1 cellular context compared by ENCODE assay signal in the genomic region with DNA sequence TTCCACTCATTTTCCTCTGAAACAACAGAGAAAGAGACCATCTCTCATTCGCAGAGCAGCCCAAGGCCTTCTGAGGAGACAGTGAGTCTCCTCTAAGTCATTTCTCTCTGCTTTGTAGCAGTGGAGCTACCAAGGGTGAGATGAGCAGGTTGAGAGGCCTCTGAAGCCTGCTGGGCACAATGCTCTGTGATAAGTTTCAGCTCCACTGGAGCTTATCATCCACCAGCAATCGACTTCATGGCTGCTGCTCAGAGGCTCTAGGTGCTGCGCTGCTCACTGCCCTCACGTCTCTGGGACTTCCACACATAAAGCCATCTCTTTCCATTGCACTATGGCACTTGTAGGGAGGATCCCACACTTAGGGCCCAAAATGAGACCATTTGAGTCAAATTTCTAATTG.
TF ChIP-seq lines count a peak whose summit lies in the region.

No MANE protein-coding gene starts in this region.

TF ChIP-seq in WTC11, 78 proteins besides CTCF, POLR2A, EP300 and RAD21 (continued from another document):
- TF ChIP-seq RELA (CRISPR knock-in tag; IDR thresholded peaks at IDR 0.05; ENCODE audit: borderline replicate concordance) (no peak), ZNF423 (CRISPR knock-in tag; IDR thresholded peaks at IDR 0.05) (no peak), ZNF416 (CRISPR knock-in tag; IDR thresholded peaks at IDR 0.05) (no peak)
- TF ChIP-seq, protein P1, sequence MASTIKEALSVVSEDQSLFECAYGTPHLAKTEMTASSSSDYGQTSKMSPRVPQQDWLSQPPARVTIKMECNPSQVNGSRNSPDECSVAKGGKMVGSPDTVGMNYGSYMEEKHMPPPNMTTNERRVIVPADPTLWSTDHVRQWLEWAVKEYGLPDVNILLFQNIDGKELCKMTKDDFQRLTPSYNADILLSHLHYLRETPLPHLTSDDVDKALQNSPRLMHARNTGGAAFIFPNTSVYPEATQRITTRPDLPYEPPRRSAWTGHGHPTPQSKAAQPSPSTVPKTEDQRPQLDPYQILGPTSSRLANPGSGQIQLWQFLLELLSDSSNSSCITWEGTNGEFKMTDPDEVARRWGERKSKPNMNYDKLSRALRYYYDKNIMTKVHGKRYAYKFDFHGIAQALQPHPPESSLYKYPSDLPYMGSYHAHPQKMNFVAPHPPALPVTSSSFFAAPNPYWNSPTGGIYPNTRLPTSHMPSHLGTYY (CRISPR knock-in tag; IDR thresholded peaks at IDR 0.05) = no peak
- TF ChIP-seq, protein P2, sequence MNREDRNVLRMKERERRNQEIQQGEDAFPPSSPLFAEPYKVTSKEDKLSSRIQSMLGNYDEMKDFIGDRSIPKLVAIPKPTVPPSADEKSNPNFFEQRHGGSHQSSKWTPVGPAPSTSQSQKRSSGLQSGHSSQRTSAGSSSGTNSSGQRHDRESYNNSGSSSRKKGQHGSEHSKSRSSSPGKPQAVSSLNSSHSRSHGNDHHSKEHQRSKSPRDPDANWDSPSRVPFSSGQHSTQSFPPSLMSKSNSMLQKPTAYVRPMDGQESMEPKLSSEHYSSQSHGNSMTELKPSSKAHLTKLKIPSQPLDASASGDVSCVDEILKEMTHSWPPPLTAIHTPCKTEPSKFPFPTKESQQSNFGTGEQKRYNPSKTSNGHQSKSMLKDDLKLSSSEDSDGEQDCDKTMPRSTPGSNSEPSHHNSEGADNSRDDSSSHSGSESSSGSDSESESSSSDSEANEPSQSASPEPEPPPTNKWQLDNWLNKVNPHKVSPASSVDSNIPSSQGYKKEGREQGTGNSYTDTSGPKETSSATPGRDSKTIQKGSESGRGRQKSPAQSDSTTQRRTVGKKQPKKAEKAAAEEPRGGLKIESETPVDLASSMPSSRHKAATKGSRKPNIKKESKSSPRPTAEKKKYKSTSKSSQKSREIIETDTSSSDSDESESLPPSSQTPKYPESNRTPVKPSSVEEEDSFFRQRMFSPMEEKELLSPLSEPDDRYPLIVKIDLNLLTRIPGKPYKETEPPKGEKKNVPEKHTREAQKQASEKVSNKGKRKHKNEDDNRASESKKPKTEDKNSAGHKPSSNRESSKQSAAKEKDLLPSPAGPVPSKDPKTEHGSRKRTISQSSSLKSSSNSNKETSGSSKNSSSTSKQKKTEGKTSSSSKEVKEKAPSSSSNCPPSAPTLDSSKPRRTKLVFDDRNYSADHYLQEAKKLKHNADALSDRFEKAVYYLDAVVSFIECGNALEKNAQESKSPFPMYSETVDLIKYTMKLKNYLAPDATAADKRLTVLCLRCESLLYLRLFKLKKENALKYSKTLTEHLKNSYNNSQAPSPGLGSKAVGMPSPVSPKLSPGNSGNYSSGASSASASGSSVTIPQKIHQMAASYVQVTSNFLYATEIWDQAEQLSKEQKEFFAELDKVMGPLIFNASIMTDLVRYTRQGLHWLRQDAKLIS (CRISPR knock-in tag; IDR thresholded peaks at IDR 0.05; ENCODE audit: borderline replicate concordance) = no peak
